27 cellular contexts compared by ENCODE assay signal in genomic region chr13:71854401-71854800, GRCh38. TPM values are rescaled to one million over a fixed set of nuclear protein-coding genes. Genes with fewer than 3 reads are reported as not detected.
DNase-seq lines count a peak whose midpoint lies in the region; ATAC-seq, FAIRE-seq and TF ChIP-seq lines count a peak whose summit lies in the region.
"Had no signal": no experiment of that assay in that cellular context is flagged by ENCODE, and none has a peak within 500 bp of the region (broad histone marks: within the 10 kb centered on the region; RNA-seq: fewer than 3 reads in every experiment).

No MANE protein-coding gene starts in this region.

- H3K27me3 Mint-ChIP-seq in brain: no peaks in the 10 kb centered on the region
- H3K27me3 Mint-ChIP-seq: CD4-positive, alpha-beta T cell; CD8-positive, alpha-beta memory T cell had no signal

- CTCF ChIA-PET in HEK293 (lab: Yijun Ruan, JAX): interaction anchor here (0.9 kb wide), 2 partner anchors 154 to 552 kb away, joined by 3 read pairs; no protein-coding TSS in a partner anchor

- ATAC-seq in activated naive CD4-positive, alpha-beta T cell treated with anti-CD3 and anti-CD28 coated beads, Interleukin-2, amount 50 U/mL, for 72 hours: no peak
- ATAC-seq: A549, HCT116 had no signal

- POLR2A ChIA-PET in HEK293 (lab: Yijun Ruan, JAX): no interaction called here

- FAIRE-seq in islet of Langerhans (lab: Jason Lieb, UNC) (peak; percentile 41), GM19239 (lab: Jason Lieb, UNC) (no peak)
- FAIRE-seq: A549, GM12891, GM18507, H1 had no signal

- no peak for DNase-seq in H4 (ENCODE audit: low spot score)
- DNase-seq in activated naive CD4-positive, alpha-beta T cell treated with anti-CD3 and anti-CD28 coated beads, Interleukin-2, amount 50 U/mL, for 72 hours (ENCODE audit: low spot score in 2 of 2): no peak
- DNase-seq in NCI-H2196 treated with DMSO at 0.1 percent for 48 hours (lab: John Stamatoyannopoulos, UW; ENCODE audit: unreplicated experiment): no peak
- DNase-seq in GM19239 (ENCODE audit: insufficient read length, low spot score): no peak
- DNase-seq: 8988T; ACHN; AML-193; BE2C; CD4-positive, alpha-beta T cell; CD8-positive, alpha-beta memory T cell; DMS53; DMS79 treated with DMSO at 0.1 percent for 48 hours; GF-D8; GM23248; H9 had no signal

- no peaks in the 10 kb centered on the region for H3K9me3 ChIP-seq in HEK293 (ENCODE audit: control insufficient read depth, insufficient read depth, low read depth, low read length)
- H3K9me3 ChIP-seq: A549; BE2C; BLaER1 treated with 17β-estradiol and CSF1 and Interleukin-3, amounts not matched to agents 10 nM and 100 nM had no signal

- no peaks in the 10 kb centered on the region for H3K4me1 ChIP-seq in HEK293 (ENCODE audit: control insufficient read depth, insufficient read depth, low read length)
- H3K4me1 ChIP-seq: A549; BLaER1 treated with 17β-estradiol and CSF1 and Interleukin-3, amounts not matched to agents 10 nM and 100 nM had no signal

- no peaks in the 10 kb centered on the region for H3K36me3 ChIP-seq in HEK293 (ENCODE audit: control insufficient read depth in 2 of 2, insufficient read depth in 1 of 2, low read length in 2 of 2)
- H3K36me3 ChIP-seq: BE2C; BLaER1 treated with 17β-estradiol and CSF1 and Interleukin-3, amounts not matched to agents 10 nM and 100 nM had no signal

- no peak overlapping the region for H3K27ac ChIP-seq in HEK293 (ENCODE audit: extremely low read depth, low read depth, low read length)
- H3K27ac ChIP-seq: A549; BLaER1 treated with 17β-estradiol and CSF1 and Interleukin-3, amounts not matched to agents 10 nM and 100 nM; GM23248 had no signal

- H3K36me3 Mint-ChIP-seq in brain: no peaks in the 10 kb centered on the region
- H3K36me3 Mint-ChIP-seq in activated naive CD4-positive, alpha-beta T cell treated with anti-CD3 and anti-CD28 coated beads, Interleukin-2, amount 50 U/mL, for 72 hours: no peaks in the 10 kb centered on the region
- H3K36me3 Mint-ChIP-seq: CD14-positive monocyte; CD8-positive, alpha-beta memory T cell had no signal

- H3K4me1 Mint-ChIP-seq in brain: peaks cover 57% of the 10 kb centered on the region
- H3K4me1 Mint-ChIP-seq: CD8-positive, alpha-beta memory T cell had no signal

- peak overlapping the region in 1 of 5 experiments; percentile 21 for H3K27ac Mint-ChIP-seq in brain
- H3K27ac Mint-ChIP-seq in activated naive CD4-positive, alpha-beta T cell treated with anti-CD3 and anti-CD28 coated beads, Interleukin-2, amount 50 U/mL, for 72 hours: no peak overlapping the region
- H3K27ac Mint-ChIP-seq: CD14-positive monocyte; CD4-positive, alpha-beta T cell; CD8-positive, alpha-beta memory T cell; H9 had no signal

- H3K4me3 ChIP-seq in HEK293 (ENCODE audit: low read depth, low read length): no peak overlapping the region
- H3K4me3 ChIP-seq: A549; BLaER1 treated with 17β-estradiol and CSF1 and Interleukin-3, amounts not matched to agents 10 nM and 100 nM; GM23248 had no signal

- no peak for TF ChIP-seq CTCF in HEK293 (tag by site-specific recombination; IDR thresholded peaks at IDR 0.05)
- no peak for TF ChIP-seq CTCF in brain (conservative IDR thresholded peaks at IDR 0.05)

- H3K4me3 Mint-ChIP-seq in brain: peak overlapping the region in 3 of 5 experiments; percentile 51 to 60 (median 51)
- H3K4me3 Mint-ChIP-seq: CD14-positive monocyte; CD4-positive, alpha-beta T cell; CD8-positive, alpha-beta memory T cell; H9 had no signal

- H3K9me3 Mint-ChIP-seq in brain: no peaks in the 10 kb centered on the region
- no peaks in the 10 kb centered on the region for H3K9me3 Mint-ChIP-seq in activated naive CD4-positive, alpha-beta T cell treated with anti-CD3 and anti-CD28 coated beads, Interleukin-2, amount 50 U/mL, for 72 hours
- H3K9me3 Mint-ChIP-seq: CD14-positive monocyte; CD4-positive, alpha-beta T cell; H9 had no signal

TF ChIP-seq in HEK293, 187 proteins besides CTCF, POLR2A, EP300 and RAD21:
- TF ChIP-seq, protein P1, sequence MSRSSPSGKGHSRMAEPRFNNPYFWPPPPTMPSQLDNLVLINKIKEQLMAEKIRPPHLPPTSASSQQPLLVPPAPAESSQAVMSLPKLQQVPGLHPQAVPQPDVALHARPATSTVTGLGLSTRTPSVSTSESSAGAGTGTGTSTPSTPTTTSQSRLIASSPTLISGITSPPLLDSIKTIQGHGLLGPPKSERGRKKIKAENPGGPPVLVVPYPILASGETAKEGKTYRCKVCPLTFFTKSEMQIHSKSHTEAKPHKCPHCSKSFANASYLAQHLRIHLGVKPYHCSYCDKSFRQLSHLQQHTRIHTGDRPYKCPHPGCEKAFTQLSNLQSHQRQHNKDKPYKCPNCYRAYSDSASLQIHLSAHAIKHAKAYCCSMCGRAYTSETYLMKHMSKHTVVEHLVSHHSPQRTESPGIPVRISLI (tag by site-specific recombination; IDR thresholded peaks at IDR 0.05): no peak
- TF ChIP-seq, protein P2, sequence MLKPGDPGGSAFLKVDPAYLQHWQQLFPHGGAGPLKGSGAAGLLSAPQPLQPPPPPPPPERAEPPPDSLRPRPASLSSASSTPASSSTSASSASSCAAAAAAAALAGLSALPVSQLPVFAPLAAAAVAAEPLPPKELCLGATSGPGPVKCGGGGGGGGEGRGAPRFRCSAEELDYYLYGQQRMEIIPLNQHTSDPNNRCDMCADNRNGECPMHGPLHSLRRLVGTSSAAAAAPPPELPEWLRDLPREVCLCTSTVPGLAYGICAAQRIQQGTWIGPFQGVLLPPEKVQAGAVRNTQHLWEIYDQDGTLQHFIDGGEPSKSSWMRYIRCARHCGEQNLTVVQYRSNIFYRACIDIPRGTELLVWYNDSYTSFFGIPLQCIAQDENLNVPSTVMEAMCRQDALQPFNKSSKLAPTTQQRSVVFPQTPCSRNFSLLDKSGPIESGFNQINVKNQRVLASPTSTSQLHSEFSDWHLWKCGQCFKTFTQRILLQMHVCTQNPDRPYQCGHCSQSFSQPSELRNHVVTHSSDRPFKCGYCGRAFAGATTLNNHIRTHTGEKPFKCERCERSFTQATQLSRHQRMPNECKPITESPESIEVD (tag by site-specific recombination; IDR thresholded peaks at IDR 0.05): peak; percentile 30; the same call in 1 of the 2 replicates
- TF ChIP-seq ZNF221 (tag by site-specific recombination; IDR thresholded peaks at IDR 0.05; ENCODE audit: borderline replicate concordance): no peak

RNA-seq across cellular contexts. Expression of gene DACH1, which starts 12.6 kb away (rescaled TPM):
- 7.6 TPM for polyA plus RNA-seq in brain (ENCODE audit: insufficient read depth, low read depth, low replicate concordance)
- total RNA-seq in H4 (2014; rRNA removed; shearing (Covaris generic)): 0.14 TPM in 1 of 2 replicates, not detected in the other
- total RNA-seq in activated naive CD4-positive, alpha-beta T cell treated with anti-CD3 and anti-CD28 coated beads, Interleukin-2, amount 50 U/mL, for 72 hours: not detected
- total RNA-seq: CD8-positive, alpha-beta memory T cell; Daoy; G401; GM23248; H9 had no signal
- polyA plus RNA-seq: A549; CD8-positive, alpha-beta memory T cell; GM23248 had no signal
